In the genomic region with DNA sequence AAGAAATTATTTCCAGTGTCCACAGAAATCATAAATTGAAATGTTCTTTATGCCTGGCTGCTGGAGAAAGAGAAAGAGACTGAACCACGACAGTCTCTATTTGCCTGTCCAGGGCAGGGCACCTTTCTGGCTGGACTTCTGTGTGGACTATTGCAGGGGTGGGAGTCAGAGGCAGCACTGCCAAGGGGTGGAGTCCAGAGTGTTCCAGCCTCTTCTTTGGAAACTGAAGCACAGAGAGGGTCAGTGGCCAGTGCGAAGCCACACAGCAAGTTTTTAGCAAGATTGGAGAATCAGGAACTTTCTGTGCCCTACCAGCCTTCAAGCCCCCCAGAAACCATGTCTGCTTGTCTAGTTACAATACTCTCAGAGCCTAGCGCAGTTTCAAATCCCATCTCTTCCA, we compare ENCODE assay signal across 36 cellular contexts. TPM values are rescaled to one million over a fixed set of nuclear protein-coding genes. Genes with fewer than 3 reads are reported as not detected.
"Had no signal": no experiment of that assay in that cellular context is flagged by ENCODE, and none has a peak within 500 bp of the region (broad histone marks: within the 10 kb centered on the region; RNA-seq: fewer than 3 reads in every experiment).

No MANE protein-coding gene starts in this region.

- H3K9me3 ChIP-seq: adrenal gland, body of pancreas, breast epithelium had no signal

- H3K27ac ChIP-seq: adrenal gland, body of pancreas, brain microvascular endothelial cell, breast epithelium, VCaP had no signal

- H3K4me3 Mint-ChIP-seq: activated B cell treated with CpG ODN at 0.5 μM for 24 hours; activated CD4-positive, alpha-beta memory T cell treated with anti-CD3 and anti-CD28 coated beads, Interleukin-2, amount 10 ng/mL, durations not matched to agents 7 days and 5 days; activated CD4-positive, alpha-beta T cell treated with anti-CD3 and anti-CD28 coated beads, Interleukin-2, amount 10 ng/mL, durations not matched to agents 7 days and 5 days; activated CD8-positive, alpha-beta memory T cell treated with anti-CD3 and anti-CD28 coated beads, Interleukin-2, amount 10 ng/mL, durations not matched to agents 7 days and 5 days; activated CD8-positive, alpha-beta T cell treated with anti-CD3 and anti-CD28 coated beads, Interleukin-2, amount 10 ng/mL, durations not matched to agents 7 days and 5 days; activated naive CD8-positive, alpha-beta T cell treated with anti-CD3 and anti-CD28 coated beads for 36 hours; activated T-cell treated with anti-CD3 and anti-CD28 coated beads, Interleukin-2, amount 50 U/mL, for 24 hours; T-helper 1 cell treated with Interleukin-12 subunit alpha and Interleukin-12 subunit beta and Interleukin-4 antibody, amounts not matched to agents 30 μg/mL and 1 μg/mL, for 36 hours; T-helper 2 cell treated with Interferon-gamma antibody and Interleukin-4, amounts not matched to agents 5 μg/mL and 100 μg/mL, for 36 hours had no signal

- ATAC-seq: activated CD8-positive, alpha-beta memory T cell treated with anti-CD3 and anti-CD28 coated beads, Interleukin-2, amount 10 ng/mL, durations not matched to agents 7 days and 5 days; activated CD8-positive, alpha-beta T cell treated with anti-CD3 and anti-CD28 coated beads, Interleukin-2, amount 10 ng/mL, durations not matched to agents 7 days and 5 days; activated naive CD4-positive, alpha-beta T cell treated with anti-CD3 and anti-CD28 coated beads, Interleukin-2, amount 50 U/mL, for 72 hours; body of pancreas had no signal

- H3K4me3 ChIP-seq: adrenal gland, body of pancreas, breast epithelium had no signal

- H3K9me3 Mint-ChIP-seq: activated B cell treated with CpG ODN at 0.5 μM for 24 hours; activated CD4-positive, alpha-beta memory T cell treated with anti-CD3 and anti-CD28 coated beads, Interleukin-2, amount 10 ng/mL, durations not matched to agents 7 days and 5 days; activated CD4-positive, alpha-beta T cell treated with anti-CD3 and anti-CD28 coated beads, Interleukin-2, amount 10 ng/mL, durations not matched to agents 7 days and 5 days; activated naive CD4-positive, alpha-beta T cell treated with anti-CD3 and anti-CD28 coated beads, Interleukin-2, amount 50 U/mL, for 72 hours; activated naive CD8-positive, alpha-beta T cell treated with anti-CD3 and anti-CD28 coated beads for 36 hours; activated T-cell treated with anti-CD3 and anti-CD28 coated beads, Interleukin-2, amount 50 U/mL, for 24 hours; activated T-helper 2 cell treated with anti-CD3 and anti-CD28 coated beads, Interferon-gamma antibody, Interleukin-2, Interleukin-4, amounts not matched to agents 10 μg/mL and 5 μg/mL and 100 μg/mL, durations not matched to agents 14 hours and 24 hours and 36 hours; T-helper 1 cell treated with Interleukin-12 subunit alpha and Interleukin-12 subunit beta and Interleukin-4 antibody, amounts not matched to agents 30 μg/mL and 1 μg/mL, for 36 hours; T-helper 2 cell treated with Interferon-gamma antibody and Interleukin-4, amounts not matched to agents 5 μg/mL and 100 μg/mL, for 36 hours had no signal

- H3K27me3 ChIP-seq: adrenal gland, body of pancreas, brain microvascular endothelial cell, breast epithelium had no signal

- H3K4me1 ChIP-seq: body of pancreas, breast epithelium had no signal

- H3K27me3 Mint-ChIP-seq: activated CD4-positive, alpha-beta T cell treated with anti-CD3 and anti-CD28 coated beads, Interleukin-2, amount 10 ng/mL, durations not matched to agents 7 days and 5 days had no signal

- H3K36me3 Mint-ChIP-seq: activated CD8-positive, alpha-beta memory T cell treated with anti-CD3 and anti-CD28 coated beads, Interleukin-2, amount 10 ng/mL, durations not matched to agents 7 days and 5 days; activated naive CD4-positive, alpha-beta T cell treated with anti-CD3 and anti-CD28 coated beads, Interleukin-2, amount 50 U/mL, for 72 hours; activated naive CD8-positive, alpha-beta T cell treated with anti-CD3 and anti-CD28 coated beads for 36 hours had no signal

- DNase-seq: activated B cell treated with CpG ODN at 0.5 μM for 24 hours; activated CD4-positive, alpha-beta memory T cell treated with anti-CD3 and anti-CD28 coated beads, Interleukin-2, amount 10 ng/mL, durations not matched to agents 7 days and 5 days; activated CD4-positive, alpha-beta T cell treated with anti-CD3 and anti-CD28 coated beads for 4 hours; activated CD4-positive, alpha-beta T cell treated with anti-CD3 and anti-CD28 coated beads, Interleukin-2, amount 10 ng/mL, durations not matched to agents 7 days and 5 days; activated CD4-positive, alpha-beta T cell treated with anti-CD3 and anti-CD28 coated beads, Interleukin-2, amount 50 U/mL, for 48 hours; activated CD4-positive, CD25-positive, alpha-beta regulatory T cell treated with anti-CD3 and anti-CD28 coated beads, Interleukin-2, amount 50 U/mL, for 72 hours; activated CD8-positive, alpha-beta memory T cell treated with anti-CD3 and anti-CD28 coated beads for 24 hours; activated CD8-positive, alpha-beta memory T cell treated with anti-CD3 and anti-CD28 coated beads, Interleukin-2, amount 10 ng/mL, durations not matched to agents 7 days and 5 days; activated CD8-positive, alpha-beta memory T cell treated with anti-CD3 and anti-CD28 coated beads, Interleukin-2, amount 50 U/mL, for 48 hours; activated CD8-positive, alpha-beta T cell treated with anti-CD3 and anti-CD28 coated beads, Interleukin-2, amount 10 ng/mL, durations not matched to agents 7 days and 5 days; activated effector memory CD4-positive, alpha-beta T cell treated with Interleukin-2 at 50 U/mL for 16 hours; activated gamma-delta T cell; activated naive CD4-positive, alpha-beta T cell treated with anti-CD3 and anti-CD28 coated beads, Interleukin-2, amount 50 U/mL, for 16 hours; activated naive CD4-positive, alpha-beta T cell treated with Interleukin-2 at 50 U/mL for 16 hours; activated naive CD8-positive, alpha-beta T cell treated with anti-CD3 and anti-CD28 coated beads for 36 hours; activated T-cell treated with anti-CD3 and anti-CD28 coated beads, Interleukin-2, amount 50 U/mL, for 24 hours; activated T-cell treated with anti-CD3 and anti-CD28 coated beads, Interleukin-2, amount 50 U/mL, for 48 hours; adrenal gland; amniotic stem cell; aorta; body of pancreas; brain microvascular endothelial cell; central memory CD4-positive, alpha-beta T cell; T-helper 1 cell; T-helper 2 cell; T-helper 9 cell had no signal

- H3K27ac Mint-ChIP-seq: activated B cell treated with CpG ODN at 0.5 μM for 24 hours; activated CD4-positive, alpha-beta memory T cell treated with anti-CD3 and anti-CD28 coated beads, Interleukin-2, amount 10 ng/mL, durations not matched to agents 7 days and 5 days; activated CD4-positive, alpha-beta T cell treated with anti-CD3 and anti-CD28 coated beads, Interleukin-2, amount 10 ng/mL, durations not matched to agents 7 days and 5 days; activated CD8-positive, alpha-beta memory T cell treated with anti-CD3 and anti-CD28 coated beads, Interleukin-2, amount 10 ng/mL, durations not matched to agents 7 days and 5 days; activated CD8-positive, alpha-beta T cell treated with anti-CD3 and anti-CD28 coated beads, Interleukin-2, amount 10 ng/mL, durations not matched to agents 7 days and 5 days; activated naive CD4-positive, alpha-beta T cell treated with anti-CD3 and anti-CD28 coated beads, Interleukin-2, amount 50 U/mL, for 72 hours; activated naive CD8-positive, alpha-beta T cell treated with anti-CD3 and anti-CD28 coated beads for 36 hours; activated T-cell treated with anti-CD3 and anti-CD28 coated beads, Interleukin-2, amount 50 U/mL, for 24 hours; activated T-helper 2 cell treated with anti-CD3 and anti-CD28 coated beads, Interferon-gamma antibody, Interleukin-2, Interleukin-4, amounts not matched to agents 10 μg/mL and 5 μg/mL and 100 μg/mL, durations not matched to agents 14 hours and 24 hours and 36 hours; T-helper 1 cell treated with Interleukin-12 subunit alpha and Interleukin-12 subunit beta and Interleukin-4 antibody, amounts not matched to agents 30 μg/mL and 1 μg/mL, for 36 hours; T-helper 2 cell treated with Interferon-gamma antibody and Interleukin-4, amounts not matched to agents 5 μg/mL and 100 μg/mL, for 36 hours had no signal

- H3K4me1 Mint-ChIP-seq: activated B cell treated with CpG ODN at 0.5 μM for 24 hours; activated CD4-positive, alpha-beta memory T cell treated with anti-CD3 and anti-CD28 coated beads, Interleukin-2, amount 10 ng/mL, durations not matched to agents 7 days and 5 days; activated CD4-positive, alpha-beta T cell treated with anti-CD3 and anti-CD28 coated beads, Interleukin-2, amount 10 ng/mL, durations not matched to agents 7 days and 5 days; activated CD8-positive, alpha-beta memory T cell treated with anti-CD3 and anti-CD28 coated beads, Interleukin-2, amount 10 ng/mL, durations not matched to agents 7 days and 5 days; activated naive CD8-positive, alpha-beta T cell treated with anti-CD3 and anti-CD28 coated beads for 36 hours had no signal

- H3K36me3 ChIP-seq: adrenal gland, brain microvascular endothelial cell, breast epithelium had no signal

- FAIRE-seq: astrocyte, TTC549 had no signal

RNA-seq across cellular contexts. Expression of gene KCNG4, which starts 15.3 kb away (rescaled TPM):
- total RNA-seq: activated B cell treated with CpG ODN at 0.5 μM for 24 hours; activated CD4-positive, alpha-beta memory T cell treated with anti-CD3 and anti-CD28 coated beads, Interleukin-2, amount 10 ng/mL, durations not matched to agents 7 days and 5 days; activated CD4-positive, alpha-beta T cell treated with anti-CD3 and anti-CD28 coated beads, Interleukin-2, amount 10 ng/mL, durations not matched to agents 7 days and 5 days; activated CD8-positive, alpha-beta memory T cell treated with anti-CD3 and anti-CD28 coated beads, Interleukin-2, amount 10 ng/mL, durations not matched to agents 7 days and 5 days; activated CD8-positive, alpha-beta T cell treated with anti-CD3 and anti-CD28 coated beads, Interleukin-2, amount 10 ng/mL, durations not matched to agents 7 days and 5 days; activated naive CD4-positive, alpha-beta T cell treated with anti-CD3 and anti-CD28 coated beads, Interleukin-2, amount 50 U/mL, for 72 hours; activated naive CD8-positive, alpha-beta T cell treated with anti-CD3 and anti-CD28 coated beads for 36 hours; activated T-helper 2 cell treated with anti-CD3 and anti-CD28 coated beads, Interferon-gamma antibody, Interleukin-2, Interleukin-4, amounts not matched to agents 10 μg/mL and 5 μg/mL and 100 μg/mL, durations not matched to agents 14 hours and 24 hours and 36 hours; aorta; astrocyte; body of pancreas; breast epithelium; cardiac septum; cerebellum had no signal

RNA-seq across cellular contexts. Expression of gene ADAD2, which starts 33.6 kb away (rescaled TPM):
- total RNA-seq: activated B cell treated with CpG ODN at 0.5 μM for 24 hours; activated CD4-positive, alpha-beta memory T cell treated with anti-CD3 and anti-CD28 coated beads, Interleukin-2, amount 10 ng/mL, durations not matched to agents 7 days and 5 days; activated CD4-positive, alpha-beta T cell treated with anti-CD3 and anti-CD28 coated beads, Interleukin-2, amount 10 ng/mL, durations not matched to agents 7 days and 5 days; activated CD8-positive, alpha-beta memory T cell treated with anti-CD3 and anti-CD28 coated beads, Interleukin-2, amount 10 ng/mL, durations not matched to agents 7 days and 5 days; activated T-helper 2 cell treated with anti-CD3 and anti-CD28 coated beads, Interferon-gamma antibody, Interleukin-2, Interleukin-4, amounts not matched to agents 10 μg/mL and 5 μg/mL and 100 μg/mL, durations not matched to agents 14 hours and 24 hours and 36 hours; astrocyte; cerebellum had no signal
